ENCODE assay signal across 16 cellular contexts in genomic region chr16:6193718-6194117, GRCh38.
DNase-seq lines count a peak whose midpoint lies in the region; FAIRE-seq and TF ChIP-seq lines count a peak whose summit lies in the region.
"Had no signal": no experiment of that assay in that cellular context is flagged by ENCODE, and none has a peak within 500 bp of the region (broad histone marks: within the 10 kb centered on the region; RNA-seq: fewer than 3 reads in every experiment).

No MANE protein-coding gene starts in this region.

- H3K4me3 ChIP-seq in H1 (ENCODE audit: extremely low read depth in 1 of 4, insufficient read depth in 2 of 4, low read depth in 3 of 4, low read length in 4 of 4): no peak overlapping the region

- no peak overlapping the region for H3K4me3 Mint-ChIP-seq in neural crest cell
- H3K4me3 Mint-ChIP-seq: CD4-positive, CD25-positive, alpha-beta regulatory T cell had no signal

- H3K79me1 ChIP-seq in H1 (ENCODE audit: low read depth, low read length): no peaks in the 10 kb centered on the region

- peak; percentile 84 for FAIRE-seq in H1 (lab: Jason Lieb, UNC)
- FAIRE-seq: GM18507 had no signal

- H2AK5ac ChIP-seq in H1 (ENCODE audit: low read depth, low read length): no peak overlapping the region

- peaks cover 5 to 26% (median 22%) of the 10 kb centered on the region in 4 experiments; a peak in 5 of 7 replicates for H3K4me1 ChIP-seq in H1 (replicated peaks in 1 of 4; ENCODE audit: control insufficient read depth in 3 of 4, insufficient read depth in 4 of 4, low read length in 3 of 4)

- H3K36me3 Mint-ChIP-seq in neural crest cell (ENCODE audit: low read depth): no peaks in the 10 kb centered on the region
- H3K36me3 Mint-ChIP-seq: CD4-positive, CD25-positive, alpha-beta regulatory T cell had no signal

- H2BK120ac ChIP-seq in H1 (replicated peaks; ENCODE audit: low read depth, low read length): no peak overlapping the region

- H2AFZ ChIP-seq in H1 (ENCODE audit: low read length): no peak overlapping the region

- H3K27ac ChIP-seq in H1 (ENCODE audit: low read depth, low read length): no peak overlapping the region

- no peak overlapping the region for H2BK5ac ChIP-seq in H1 (ENCODE audit: low read depth, low read length)

- H3K4ac ChIP-seq in H1 (replicated peaks; ENCODE audit: insufficient read length, low read depth, low read length): no peak overlapping the region

- no peaks in the 10 kb centered on the region for H3K9me3 ChIP-seq in H1 (ENCODE audit: insufficient read depth in 2 of 2, low read depth in 1 of 2, low read length in 1 of 2)

- no peak for TF ChIP-seq EP300 in H1 (IDR thresholded peaks at IDR 0.05; ENCODE audit: borderline replicate concordance in 1 of 2, low read depth in 2 of 2, low read length in 2 of 2)

- no peak overlapping the region for H4K8ac ChIP-seq in H1 (ENCODE audit: extremely low read depth, insufficient read depth, low read length)

- H2BK15ac ChIP-seq in H1 (ENCODE audit: low read length): no peak overlapping the region

- no peak overlapping the region for H3K27ac Mint-ChIP-seq in neural crest cell (ENCODE audit: unreplicated experiment)
- H3K27ac Mint-ChIP-seq: CD4-positive, CD25-positive, alpha-beta regulatory T cell had no signal

- no peaks in the 10 kb centered on the region for H4K20me1 ChIP-seq in H1 (replicated peaks in 1 of 2; ENCODE audit: control insufficient read depth in 1 of 2, insufficient read depth in 2 of 2, low read length in 2 of 2)

- H3K23me2 ChIP-seq in H1 (ENCODE audit: low read depth, low read length): no peaks in the 10 kb centered on the region

- H4K91ac ChIP-seq in H1 (replicated peaks; ENCODE audit: insufficient read length, low read length): no peak overlapping the region

- no peak overlapping the region for H3K56ac ChIP-seq in H1 (replicated peaks; ENCODE audit: insufficient read length, low read depth, low read length)

- no peaks in the 10 kb centered on the region for H3K4me1 Mint-ChIP-seq in neural crest cell
- H3K4me1 Mint-ChIP-seq: CD4-positive, CD25-positive, alpha-beta regulatory T cell had no signal

- H3K4me2 ChIP-seq in H1 (ENCODE audit: insufficient read depth in 1 of 2, low read depth in 2 of 2, low read length in 2 of 2): peak overlapping the region in 1 of 2 experiments; percentile 55; a peak in 2 of 4 replicates

- no peak for TF ChIP-seq POLR2A in H1 (IDR thresholded peaks at IDR 0.05; ENCODE audit: control extremely low read depth in 1 of 2, low read depth in 2 of 2, low read length in 2 of 2)

- no peak overlapping the region for H3K23ac ChIP-seq in H1 (ENCODE audit: insufficient read length)

- no peaks in the 10 kb centered on the region for H3K36me3 ChIP-seq in H1 (ENCODE audit: control insufficient read depth in 2 of 4, insufficient read depth in 4 of 4, low read length in 3 of 4)

- H3K79me2 ChIP-seq in H1 (ENCODE audit: control insufficient read depth in 1 of 2, insufficient read depth in 2 of 2, low read length in 2 of 2): no peaks in the 10 kb centered on the region

- CTCF ChIA-PET in H1 (lab: Charles Lee; ENCODE audit: partially characterized antibody): interaction anchor here (1.6 kb wide), 1 partner anchor 13 kb away, joined by 3 read pairs; no protein-coding TSS in a partner anchor

- H3K18ac ChIP-seq in H1 (ENCODE audit: extremely low read depth, low read length): peak overlapping the region; percentile 79; the same call in 1 of the 2 replicates

- H2BK20ac ChIP-seq in H1 (ENCODE audit: low read length): no peak overlapping the region

- peak; percentile 25 for DNase-seq in HT-29 (ENCODE audit: low spot score)
- DNase-seq in H1 (ENCODE audit: low read depth in 1 of 2, low spot score in 2 of 2): peak; percentile 77
- DNase-seq in neural crest cell (ENCODE audit: low read depth, low spot score): peak; percentile 9
- DNase-seq in activated T-cell treated with anti-CD3 and anti-CD28 coated beads, Interleukin-2, amount 50 U/mL, for 1 hour: no peak
- DNase-seq in stimulated activated CD4-positive, alpha-beta T cell treated with anti-CD3 and anti-CD28 coated beads, Interleukin-4, amount 100 ng/mL, for 4 hours: no peak
- no peak for DNase-seq in SKM-1 (lab: John Stamatoyannopoulos, UW; ENCODE audit: unreplicated experiment)
- DNase-seq in GDM1 (lab: John Stamatoyannopoulos, UW): no peak
- DNase-seq: activated naive CD4-positive, alpha-beta T cell; caudate nucleus; CD4-positive, CD25-positive, alpha-beta regulatory T cell; NCI-H1436 treated with DMSO at 0.1 percent for 48 hours; NCI-H524 treated with DMSO at 0.1 percent for 48 hours; nucleus accumbens; SHP77 had no signal

- POLR2A ChIA-PET in H1 (lab: Charles Lee; ENCODE audit: partially characterized antibody): no interaction called here

- H3K9ac ChIP-seq in H1 (replicated peaks in 1 of 4; ENCODE audit: extremely low read depth in 1 of 4, low read depth in 3 of 4, low read length in 3 of 4): no peak overlapping the region

- H3K27me3 ChIP-seq in H1 (replicated peaks in 1 of 4; ENCODE audit: control insufficient read depth in 3 of 4, extremely low read depth in 1 of 4, insufficient read depth in 3 of 4, low read length in 3 of 4): no peaks in the 10 kb centered on the region

- no peak for TF ChIP-seq RAD21 in H1 (IDR thresholded peaks at IDR 0.05 in 1 of 2, conservative IDR thresholded peaks at IDR 0.05 in 1 of 2; ENCODE audit: low read depth in 2 of 2, low read length in 2 of 2)

- no peak overlapping the region for H3K14ac ChIP-seq in H1 (ENCODE audit: insufficient read length)

- H3K27me3 Mint-ChIP-seq in neural crest cell (ENCODE audit: low read depth): peaks cover 56% of the 10 kb centered on the region
- H3K27me3 Mint-ChIP-seq: CD4-positive, CD25-positive, alpha-beta regulatory T cell had no signal

- H2BK12ac ChIP-seq in H1 (ENCODE audit: low read depth, low read length): peak overlapping the region; percentile 62; the same call in 1 of the 2 replicates

- TF ChIP-seq CTCF in H1 (IDR thresholded peaks at IDR 0.05; ENCODE audit: control extremely low read depth in 1 of 3, insufficient read depth in 1 of 3, low read depth in 1 of 3, low read length in 3 of 3) (no peak), neural crest cell (conservative IDR thresholded peaks at IDR 0.05) (no peak)

- H4K5ac ChIP-seq in H1 (ENCODE audit: insufficient read length, low read depth, low read length): no peak overlapping the region

- H3K9me3 Mint-ChIP-seq in neural crest cell: no peaks in the 10 kb centered on the region

- 78% methylated on average over 3 of the region's 3 CpGs; no CpG with 5 or more reads in 1 of the 2 experiments for WGBS in H1 (ENCODE audit: extremely low coverage in 1 of 2, insufficient coverage in 1 of 2, insufficient read length in 1 of 2, insufficient replicate concordance in 2 of 2, low coverage in 1 of 2, low lambda C conversion rate in 2 of 2, missing lambda C conversion rate in 1 of 2), 2 experiments

TF ChIP-seq in PFSK-1, 5 proteins besides CTCF, POLR2A, EP300 and RAD21 (continues in another document):
- TF ChIP-seq TAF1 (IDR thresholded peaks at IDR 0.05; ENCODE audit: borderline replicate concordance, insufficient read depth, low read length) (no peak), FOXP2 (optimal IDR thresholded peaks at IDR 0.05; ENCODE audit: borderline replicate concordance, extremely low read depth, extremely low read length, insufficient read depth) (no peak)

TF ChIP-seq in H1, 55 proteins besides CTCF, POLR2A, EP300 and RAD21:
- TF ChIP-seq E2F6 (IDR thresholded peaks at IDR 0.05): peak; percentile 82
- peak; percentile 87 for TF ChIP-seq CEBPB (IDR thresholded peaks at IDR 0.05; ENCODE audit: low read depth, low read length)
- TF ChIP-seq TEAD4 (IDR thresholded peaks at IDR 0.05; ENCODE audit: low read depth, low read length): 0 out of 2 replicates have a peak, but pooled peaks have one; percentile 10
- TF ChIP-seq ATF2 (IDR thresholded peaks at IDR 0.05; ENCODE audit: low read length): peak; percentile 95
- peak; percentile 79 for TF ChIP-seq JUND (IDR thresholded peaks at IDR 0.05; ENCODE audit: low read length)
- 0 out of 4 replicates have a peak, but pooled peaks have one; percentile 39 to 57 for TF ChIP-seq SIN3A (conservative IDR thresholded peaks at IDR 0.05 in 1 of 2, IDR thresholded peaks at IDR 0.05 in 1 of 2; ENCODE audit: low read depth in 1 of 2, low read length in 2 of 2)
- TF ChIP-seq EGR1 (IDR thresholded peaks at IDR 0.05; ENCODE audit: borderline replicate concordance, low read depth, low read length): no peak
- TF ChIP-seq CREB1 (IDR thresholded peaks at IDR 0.05): 0 out of 2 replicates have a peak, but pooled peaks have one; percentile 31
- no peak for TF ChIP-seq KDM5A (IDR thresholded peaks at IDR 0.05; ENCODE audit: low read length)
- no peak for TF ChIP-seq SP2 (IDR thresholded peaks at IDR 0.05; ENCODE audit: low read length)
- 0 out of 2 replicates have a peak, but pooled peaks have one; percentile 34 for TF ChIP-seq YY1 (IDR thresholded peaks at IDR 0.05; ENCODE audit: low read depth, low read length)
- TF ChIP-seq ATF3 (IDR thresholded peaks at IDR 0.05; ENCODE audit: insufficient read depth, low read depth, low read length): peak; percentile 58
- peak; percentile 74 for TF ChIP-seq MAX (IDR thresholded peaks at IDR 0.05)

Comparison
In these comparisons a context has a peak if more than half of its experiments do, and no peak if none do; other contexts are left out.
1. DNase-seq: peak in HT-29 (single experiment), H1 (2 of 2) and neural crest cell (single experiment); none in activated T-cell treated with anti-CD3 and anti-CD28 coated beads, Interleukin-2, amount 50 U/mL, for 1 hour (single experiment), stimulated activated CD4-positive, alpha-beta T cell treated with anti-CD3 and anti-CD28 coated beads, Interleukin-4, amount 100 ng/mL, for 4 hours (0 of 2), SKM-1 (single experiment) and GDM1 (single experiment).